ENCODE assay signal across 1 cellular context in genomic region chr12:124698211-124698997, GRCh38.
TF ChIP-seq lines count a peak whose summit lies in the region.

No MANE protein-coding gene starts in this region.

TF ChIP-seq in IMR-90, 13 proteins besides CTCF, POLR2A, EP300 and RAD21 (continued from another document):
- TF ChIP-seq ELK1 (IDR thresholded peaks at IDR 0.05; ENCODE audit: borderline replicate concordance, low read depth, low read length) (no peak), FOS (IDR thresholded peaks at IDR 0.05; ENCODE audit: low read depth, low read length) (no peak), NFE2L2 (IDR thresholded peaks at IDR 0.05; ENCODE audit: low read depth, low read length) (no peak), USF2 (IDR thresholded peaks at IDR 0.05; ENCODE audit: low read depth, low read length) (no peak), CEBPB (IDR thresholded peaks at IDR 0.05; ENCODE audit: low read depth, low read length) (no peak), MAZ (IDR thresholded peaks at IDR 0.05; ENCODE audit: borderline replicate concordance, low read depth, low read length) (no peak)
